In genomic region chr9:137190315-137190853, GRCh38 we compare ENCODE assay signal across 9 cellular contexts. TPM values are rescaled to one million over a fixed set of nuclear protein-coding genes. Genes with fewer than 3 reads are reported as not detected.
DNase-seq lines count a peak whose midpoint lies in the region; ATAC-seq and TF ChIP-seq lines count a peak whose summit lies in the region.
"Had no signal": no experiment of that assay in that cellular context is flagged by ENCODE, and none has a peak within 500 bp of the region (broad histone marks: within the 10 kb centered on the region; RNA-seq: fewer than 3 reads in every experiment).

No MANE protein-coding gene starts in this region.

- H3K36me3 Mint-ChIP-seq in activated naive CD8-positive, alpha-beta T cell, result no peaks in the 10 kb centered on the region

- DNase-seq in left ventricle myocardium inferior (no peak), left cardiac atrium (no peak), lower lobe of right lung (no peak), GM19238 (ENCODE audit: insufficient read length, low spot score) (no peak), NCI-H524 (lab: John Stamatoyannopoulos, UW) (no peak), NCI-H1694 (lab: John Stamatoyannopoulos, UW) (no peak)
- DNase-seq: DMS79 had no signal

- intact Hi-C loops in left ventricle myocardium inferior (cut with micrococcal nuclease) (no loop called here), left cardiac atrium (cut with DNase I) (no loop called here), lower lobe of right lung (cut with DNase I) (no loop called here)

- H3K27me3 Mint-ChIP-seq in activated naive CD8-positive, alpha-beta T cell, result no peaks in the 10 kb centered on the region

- H3K4me1 ChIP-seq in left ventricle myocardium inferior (peaks cover 89% of the 10 kb centered on the region), lower lobe of right lung (peaks cover 59% of the 10 kb centered on the region)

- H3K36me3 ChIP-seq in left ventricle myocardium inferior (peaks cover 46% of the 10 kb centered on the region), lower lobe of right lung (peaks cover 44% of the 10 kb centered on the region)

- no peak for TF ChIP-seq CTCF in left ventricle myocardium inferior (IDR thresholded peaks at IDR 0.05; ENCODE audit: borderline replicate concordance)
- TF ChIP-seq CTCF in lower lobe of right lung (IDR thresholded peaks at IDR 0.05), result no peak

- H3K9me3 ChIP-seq in left ventricle myocardium inferior (replicated peaks) (no peaks in the 10 kb centered on the region), lower lobe of right lung (no peaks in the 10 kb centered on the region)

- H3K4me1 Mint-ChIP-seq in activated naive CD8-positive, alpha-beta T cell (ENCODE audit: low read depth), result peaks cover 22% of the 10 kb centered on the region

- H3K9me3 Mint-ChIP-seq in activated naive CD8-positive, alpha-beta T cell (ENCODE audit: low read depth), result no peaks in the 10 kb centered on the region

- peak overlapping the region; percentile 68 for H3K4me3 Mint-ChIP-seq in activated naive CD8-positive, alpha-beta T cell

- H3K27me3 ChIP-seq in left ventricle myocardium inferior (ENCODE audit: low read depth) (no peaks in the 10 kb centered on the region), lower lobe of right lung (ENCODE audit: low read depth) (no peaks in the 10 kb centered on the region)

- H3K4me3 ChIP-seq in left ventricle myocardium inferior, result peak overlapping the region; percentile 100
- peak overlapping the region; percentile 98 for H3K4me3 ChIP-seq in lower lobe of right lung

- H3K27ac ChIP-seq in left ventricle myocardium inferior (replicated peaks), result peak overlapping the region; percentile 100
- peak overlapping the region; percentile 97 for H3K27ac ChIP-seq in lower lobe of right lung

- H3K27ac Mint-ChIP-seq in activated naive CD8-positive, alpha-beta T cell, result peak overlapping the region; percentile 64

- ATAC-seq in left cardiac atrium (no peak), lower lobe of right lung (no peak), HG02981 (IDR thresholded peaks at IDR 0.05; ENCODE audit: unreplicated experiment) (no peak)

RNA-seq across cellular contexts. Expression of gene SSNA1, which starts 1.9 kb away (rescaled TPM):
- total RNA-seq in left ventricle myocardium inferior (72.3 TPM), left cardiac atrium (10 to 100 TPM; 53.1 to 55.1 TPM), lower lobe of right lung (57.6 TPM)

RNA-seq across cellular contexts. Expression of gene ANAPC2, which starts 2.0 kb away (rescaled TPM):
- total RNA-seq in left ventricle myocardium inferior (34.7 TPM), left cardiac atrium (10 to 100 TPM; 31.2 to 32.5 TPM), lower lobe of right lung (58.2 TPM)

RNA-seq across cellular contexts. Expression of gene TPRN, which starts 10.2 kb away (rescaled TPM):
- total RNA-seq in left ventricle myocardium inferior (18.0 TPM), left cardiac atrium (10 to 100 TPM in 1 of 2 donors, 1 to 10 TPM in 1; 7.6 to 11.4 TPM), lower lobe of right lung (17.8 TPM)

RNA-seq across cellular contexts. Expression of gene TMEM203, which starts 15.1 kb away (rescaled TPM):
- total RNA-seq in left ventricle myocardium inferior (47.6 TPM), left cardiac atrium (10 to 100 TPM; 32.9 to 34.5 TPM), lower lobe of right lung (26.6 TPM)

RNA-seq across cellular contexts. Expression of gene NDOR1, which starts 15.1 kb away (rescaled TPM):
- total RNA-seq in left ventricle myocardium inferior (6.5 TPM), left cardiac atrium (1 to 10 TPM; 5.9 to 6.5 TPM), lower lobe of right lung (15.6 TPM)
